Comparison of ENCODE assay signal across 16 cellular contexts in genomic region chr3:71391361-71391760, GRCh38.
DNase-seq lines count a peak whose midpoint lies in the region; ATAC-seq, FAIRE-seq and TF ChIP-seq lines count a peak whose summit lies in the region.
"Had no signal": no experiment of that assay in that cellular context is flagged by ENCODE, and none has a peak within 500 bp of the region (broad histone marks: within the 10 kb centered on the region; RNA-seq: fewer than 3 reads in every experiment).

No MANE protein-coding gene starts in this region.

- H3K4me2 ChIP-seq in OCI-LY1 (ENCODE audit: low read length) (peak overlapping the region; percentile 67), H1 (ENCODE audit: insufficient read depth in 1 of 2, low read depth in 2 of 2, low read length in 2 of 2) (no peak overlapping the region)

- peaks cover 2 to 5% of the 10 kb centered on the region in 2 donors for H3K36me3 Mint-ChIP-seq in activated T-cell treated with anti-CD3 and anti-CD28 coated beads, Interleukin-2, amount 50 U/mL, for 72 hours (ENCODE audit: insufficient read depth in 2 of 2)

- no peak overlapping the region for H3K14ac ChIP-seq in H1 (ENCODE audit: insufficient read length)

- H2AFZ ChIP-seq in OCI-LY1 (ENCODE audit: low read length), result no peak overlapping the region
- H2AFZ ChIP-seq in H1 (ENCODE audit: low read length), result no peak overlapping the region

- no peak for TF ChIP-seq EP300 in H1 (IDR thresholded peaks at IDR 0.05; ENCODE audit: borderline replicate concordance in 1 of 2, low read depth in 2 of 2, low read length in 2 of 2)

- CTCF ChIA-PET in H1 (lab: Charles Lee; ENCODE audit: partially characterized antibody), result no interaction called here

- H2BK12ac ChIP-seq in H1 (ENCODE audit: low read depth, low read length), result peak overlapping the region; percentile 28; the same call in 1 of the 2 replicates

- POLR2A ChIA-PET in H1 (lab: Charles Lee; ENCODE audit: partially characterized antibody), result no interaction called here

- peak overlapping the region; percentile 63 to 80 for H3K4me3 Mint-ChIP-seq in activated T-cell treated with anti-CD3 and anti-CD28 coated beads, Interleukin-2, amount 50 U/mL, for 72 hours
- H3K4me3 Mint-ChIP-seq in stimulated activated naive CD8-positive, alpha-beta T cell treated with anti-CD3 and anti-CD28 coated beads, Interleukin-15, amount 100 ng/mL, for 72 hours, result peak overlapping the region; percentile 67 to 74

- H3K4me1 Mint-ChIP-seq in activated T-cell treated with anti-CD3 and anti-CD28 coated beads, Interleukin-2, amount 50 U/mL, for 72 hours (ENCODE audit: low read depth), result peaks cover 84% of the 10 kb centered on the region
- H3K4me1 Mint-ChIP-seq in stimulated activated naive CD8-positive, alpha-beta T cell treated with anti-CD3 and anti-CD28 coated beads, Interleukin-15, amount 100 ng/mL, for 72 hours, result peaks cover 75% of the 10 kb centered on the region

- no peak overlapping the region; the same call in 1 of the 2 replicates for H2AK5ac ChIP-seq in H1 (ENCODE audit: low read depth, low read length)

- H3F3A ChIP-seq in OCI-LY1 (ENCODE audit: insufficient read depth, low read length), result no peaks in the 10 kb centered on the region

- TF ChIP-seq RAD21 in H1 (IDR thresholded peaks at IDR 0.05 in 1 of 2, conservative IDR thresholded peaks at IDR 0.05 in 1 of 2; ENCODE audit: low read depth in 2 of 2, low read length in 2 of 2), result no peak

- H3K56ac ChIP-seq in H1 (replicated peaks; ENCODE audit: insufficient read length, low read depth, low read length), result no peak overlapping the region

- DNase-seq in activated T-cell treated with anti-CD3 and anti-CD28 coated beads, Interleukin-2, amount 50 U/mL, for 72 hours, result no peak
- DNase-seq in activated T-cell treated with anti-CD3 and anti-CD28 coated beads for 4 hours, result no peak
- DNase-seq in H1 (ENCODE audit: low read depth in 1 of 2, low spot score in 2 of 2), result no peak
- peak in 1 of 2 donors; percentile 45 for DNase-seq in stimulated activated naive CD8-positive, alpha-beta T cell treated with anti-CD3 and anti-CD28 coated beads, Interleukin-15, amount 100 ng/mL, for 72 hours
- DNase-seq in stimulated activated naive CD4-positive, alpha-beta T cell treated with Interleukin-2 at 50 U/mL for 16 hours (lab: John Stamatoyannopoulos, UW), result no peak
- no peak for DNase-seq in effector CD4-positive, alpha-beta T cell
- DNase-seq: amniotic stem cell, dorsolateral prefrontal cortex, foreskin keratinocyte, kidney, NCI-H1436 treated with DMSO at 0.1 percent for 48 hours, NCI-H82, small intestine, upper lobe of left lung had no signal

- H3K23me2 ChIP-seq in H1 (ENCODE audit: low read depth, low read length), result no peaks in the 10 kb centered on the region

- no peak overlapping the region for H4K8ac ChIP-seq in H1 (ENCODE audit: extremely low read depth, insufficient read depth, low read length)

- H4K20me1 ChIP-seq in OCI-LY1 (ENCODE audit: insufficient read depth, low read length), result no peaks in the 10 kb centered on the region
- no peaks in the 10 kb centered on the region for H4K20me1 ChIP-seq in H1 (replicated peaks in 1 of 2; ENCODE audit: control insufficient read depth in 1 of 2, insufficient read depth in 2 of 2, low read length in 2 of 2)

- peaks cover 64% of the 10 kb centered on the region for H3K4me1 ChIP-seq in OCI-LY1 (ENCODE audit: insufficient read depth, low read length, severe bottlenecking)
- H3K4me1 ChIP-seq in H1 (replicated peaks in 1 of 4; ENCODE audit: control insufficient read depth in 3 of 4, insufficient read depth in 4 of 4, low read length in 3 of 4), result peaks cover 0 to 12% (median 7%) of the 10 kb centered on the region in 4 experiments; a peak in 4 of 7 replicates
- H3K4me1 ChIP-seq: foreskin keratinocyte had no signal

- no peak overlapping the region for H4K91ac ChIP-seq in H1 (replicated peaks; ENCODE audit: insufficient read length, low read length)

- TF ChIP-seq POLR2A in H1 (IDR thresholded peaks at IDR 0.05; ENCODE audit: control extremely low read depth in 1 of 2, low read depth in 2 of 2, low read length in 2 of 2), result no peak

- peaks cover 0 to 1% of the 10 kb centered on the region in 2 donors for H3K9me3 Mint-ChIP-seq in activated T-cell treated with anti-CD3 and anti-CD28 coated beads, Interleukin-2, amount 50 U/mL, for 72 hours
- H3K9me3 Mint-ChIP-seq in stimulated activated naive CD8-positive, alpha-beta T cell treated with anti-CD3 and anti-CD28 coated beads, Interleukin-15, amount 100 ng/mL, for 72 hours, result no peaks in the 10 kb centered on the region

- H2BK120ac ChIP-seq in H1 (replicated peaks; ENCODE audit: low read depth, low read length), result peak overlapping the region; percentile 19

- no peaks in the 10 kb centered on the region for H3K9me2 ChIP-seq in OCI-LY1 (ENCODE audit: low read depth, low read length)

- no peaks in the 10 kb centered on the region for H3K27me3 Mint-ChIP-seq in activated T-cell treated with anti-CD3 and anti-CD28 coated beads, Interleukin-2, amount 50 U/mL, for 72 hours (ENCODE audit: low read depth)
- no peaks in the 10 kb centered on the region for H3K27me3 Mint-ChIP-seq in stimulated activated naive CD8-positive, alpha-beta T cell treated with anti-CD3 and anti-CD28 coated beads, Interleukin-15, amount 100 ng/mL, for 72 hours

- H4K5ac ChIP-seq in H1 (ENCODE audit: insufficient read length, low read depth, low read length), result no peak overlapping the region

- no peaks in the 10 kb centered on the region for H3K9me3 ChIP-seq in OCI-LY1 (ENCODE audit: low read length)
- no peaks in the 10 kb centered on the region for H3K9me3 ChIP-seq in H1 (ENCODE audit: insufficient read depth in 2 of 2, low read depth in 1 of 2, low read length in 1 of 2)
- H3K9me3 ChIP-seq: upper lobe of left lung had no signal

- H3K27me3 ChIP-seq in OCI-LY1 (ENCODE audit: insufficient read depth, low read length) (no peaks in the 10 kb centered on the region), H1 (replicated peaks in 1 of 4; ENCODE audit: control insufficient read depth in 3 of 4, extremely low read depth in 1 of 4, insufficient read depth in 3 of 4, low read length in 3 of 4) (no peaks in the 10 kb centered on the region)
- H3K27me3 ChIP-seq: dorsolateral prefrontal cortex, foreskin keratinocyte, upper lobe of left lung had no signal

- H3K79me1 ChIP-seq in H1 (ENCODE audit: low read depth, low read length), result no peaks in the 10 kb centered on the region

- H3K18ac ChIP-seq in H1 (ENCODE audit: extremely low read depth, low read length), result no peak overlapping the region

- peak overlapping the region; percentile 35; the same call in 1 of the 2 replicates for H2BK5ac ChIP-seq in H1 (ENCODE audit: low read depth, low read length)

- H2BK15ac ChIP-seq in H1 (ENCODE audit: low read length), result no peak overlapping the region

- H3K27ac ChIP-seq in OCI-LY1 (ENCODE audit: low read depth, low read length, poor library complexity, severe bottlenecking) (peak overlapping the region; percentile 92), H1 (ENCODE audit: low read depth, low read length) (no peak overlapping the region)
- H3K27ac ChIP-seq: dorsolateral prefrontal cortex, foreskin keratinocyte had no signal

- peak overlapping the region; percentile 41 for H3K9ac ChIP-seq in OCI-LY1 (ENCODE audit: low read length)
- no peak overlapping the region; a peak in 1 of 7 replicates for H3K9ac ChIP-seq in H1 (replicated peaks in 1 of 4; ENCODE audit: extremely low read depth in 1 of 4, low read depth in 3 of 4, low read length in 3 of 4)

- peak overlapping the region; percentile 78 for H3K27ac Mint-ChIP-seq in activated T-cell treated with anti-CD3 and anti-CD28 coated beads, Interleukin-2, amount 50 U/mL, for 72 hours
- H3K27ac Mint-ChIP-seq in stimulated activated naive CD8-positive, alpha-beta T cell treated with anti-CD3 and anti-CD28 coated beads, Interleukin-15, amount 100 ng/mL, for 72 hours, result peak overlapping the region; percentile 97

- peaks cover 51% of the 10 kb centered on the region for H3K79me2 ChIP-seq in OCI-LY1 (ENCODE audit: insufficient read depth, low read length)
- H3K79me2 ChIP-seq in H1 (ENCODE audit: control insufficient read depth in 1 of 2, insufficient read depth in 2 of 2, low read length in 2 of 2), result no peaks in the 10 kb centered on the region

- ATAC-seq in activated T-cell treated with anti-CD3 and anti-CD28 coated beads, Interleukin-2, amount 50 U/mL, for 72 hours (replicated peaks in 1 of 2), result no peak
- peak; percentile 29 for ATAC-seq in stimulated activated naive CD8-positive, alpha-beta T cell treated with anti-CD3 and anti-CD28 coated beads, Interleukin-15, amount 100 ng/mL, for 72 hours
- ATAC-seq in GM21381 (IDR thresholded peaks at IDR 0.05; ENCODE audit: unreplicated experiment), result no peak
- ATAC-seq: foreskin keratinocyte had no signal

- no peak overlapping the region for H3K23ac ChIP-seq in H1 (ENCODE audit: insufficient read length)

- WGBS in H1 (ENCODE audit: extremely low coverage in 1 of 2, insufficient coverage in 1 of 2, insufficient read length in 1 of 2, insufficient replicate concordance in 2 of 2, low coverage in 1 of 2, low lambda C conversion rate in 2 of 2, missing lambda C conversion rate in 1 of 2), 2 experiments, result 90% methylated on average over 7 of the region's 7 CpGs; no CpG with 5 or more reads in 1 of the 2 experiments

- FAIRE-seq in H1 (lab: Jason Lieb, UNC), result no peak
- FAIRE-seq: kidney, small intestine had no signal

- H3K4me3 ChIP-seq in OCI-LY1 (ENCODE audit: low read depth, low read length, poor library complexity, severe bottlenecking) (peak overlapping the region; percentile 44), H1 (ENCODE audit: extremely low read depth in 1 of 4, insufficient read depth in 2 of 4, low read depth in 3 of 4, low read length in 4 of 4) (no peak overlapping the region)
- H3K4me3 ChIP-seq: dorsolateral prefrontal cortex, upper lobe of left lung had no signal

- H3K36me3 ChIP-seq in OCI-LY1 (ENCODE audit: insufficient read depth, low read length) (no peaks in the 10 kb centered on the region), H1 (ENCODE audit: control insufficient read depth in 2 of 4, insufficient read depth in 4 of 4, low read length in 3 of 4) (no peaks in the 10 kb centered on the region)
- H3K36me3 ChIP-seq: upper lobe of left lung had no signal

- H2BK20ac ChIP-seq in H1 (ENCODE audit: low read length), result no peak overlapping the region

- H3K4ac ChIP-seq in H1 (replicated peaks; ENCODE audit: insufficient read length, low read depth, low read length), result no peak overlapping the region

- TF ChIP-seq CTCF in OCI-LY1 (IDR thresholded peaks at IDR 0.05; ENCODE audit: low read length), result no peak
- TF ChIP-seq CTCF in H1 (IDR thresholded peaks at IDR 0.05; ENCODE audit: control extremely low read depth in 1 of 3, insufficient read depth in 1 of 3, low read depth in 1 of 3, low read length in 3 of 3), result no peak

TF ChIP-seq in H1, 55 proteins besides CTCF, POLR2A, EP300 and RAD21 (continues in another document):
- TF ChIP-seq KDM1A (IDR thresholded peaks at IDR 0.05; ENCODE audit: borderline replicate concordance, low read length) (no peak), CHD1 (IDR thresholded peaks at IDR 0.05; ENCODE audit: low read depth, low read length) (no peak), PHF8 (conservative IDR thresholded peaks at IDR 0.05; ENCODE audit: low read depth, low read length) (no peak), GABPA (IDR thresholded peaks at IDR 0.05; ENCODE audit: borderline replicate concordance, insufficient read depth, low read length) (no peak), MAFK (IDR thresholded peaks at IDR 0.05; ENCODE audit: low read depth, low read length) (no peak), YY1 (IDR thresholded peaks at IDR 0.05; ENCODE audit: low read depth, low read length) (no peak)
